19 cellular contexts compared by ENCODE assay signal in the genomic region with DNA sequence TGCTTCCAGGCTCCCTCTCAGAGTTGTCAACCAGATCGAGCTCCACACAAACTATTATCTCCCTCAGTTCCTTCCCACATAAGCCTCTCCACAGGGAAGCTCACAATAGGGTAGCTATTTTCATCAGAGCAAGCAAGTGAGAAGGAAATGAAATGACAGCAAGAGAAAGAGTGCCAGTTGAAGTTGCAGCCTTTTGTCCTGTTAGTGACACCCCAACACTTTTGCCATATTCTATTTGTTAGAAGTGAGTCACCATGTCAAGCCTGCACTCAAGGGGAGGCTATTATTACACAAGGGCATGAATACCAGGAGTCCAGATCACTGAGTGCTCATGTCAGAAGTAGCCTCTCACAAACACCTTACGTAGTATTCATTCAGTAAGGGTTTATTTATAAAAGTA.
A peak's percentile ranks its signal among the peaks of the same experiment; 100 is the strongest.
DNase-seq lines count a peak whose midpoint lies in the region; ATAC-seq and TF ChIP-seq lines count a peak whose summit lies in the region.
"Had no signal": no experiment of that assay in that cellular context is flagged by ENCODE, and none has a peak within 500 bp of the region (broad histone marks: within the 10 kb centered on the region; RNA-seq: fewer than 3 reads in every experiment).

No MANE protein-coding gene starts in this region.

- ATAC-seq in RWPE2 (ENCODE audit: low read depth) (peak; percentile 56; the same call in 1 of the 3 replicates), left lung (peak; percentile 94)
- ATAC-seq: activated T-cell treated with anti-CD3 and anti-CD28 coated beads, Interleukin-2, amount 50 U/mL, for 72 hours had no signal

- no peak overlapping the region for H3K27ac Mint-ChIP-seq in immature natural killer cell
- H3K27ac Mint-ChIP-seq: activated naive CD8-positive, alpha-beta T cell treated with anti-CD3 and anti-CD28 coated beads for 36 hours; activated T-cell treated with anti-CD3 and anti-CD28 coated beads, Interleukin-2, amount 50 U/mL, for 72 hours had no signal

- peaks cover 0 to 2% (median 1%) of the 10 kb centered on the region in 3 donors for H3K27me3 Mint-ChIP-seq in immature natural killer cell (ENCODE audit: low read depth in 3 of 3)

- H3K27me3 ChIP-seq in RWPE2 (ENCODE audit: insufficient read depth, poor library complexity, severe bottlenecking) (no peaks in the 10 kb centered on the region), left lung (no peaks in the 10 kb centered on the region)

- no peaks in the 10 kb centered on the region for H3K4me1 Mint-ChIP-seq in immature natural killer cell
- H3K4me1 Mint-ChIP-seq: activated naive CD8-positive, alpha-beta T cell treated with anti-CD3 and anti-CD28 coated beads for 36 hours had no signal

- no peak for TF ChIP-seq CTCF in RWPE2 (IDR thresholded peaks at IDR 0.05; ENCODE audit: poor library complexity, severe bottlenecking)
- no peak for TF ChIP-seq CTCF in fibroblast of mammary gland (conservative IDR thresholded peaks at IDR 0.05; ENCODE audit: control insufficient read depth, insufficient read depth, low read depth, low read length)
- TF ChIP-seq CTCF in left lung (IDR thresholded peaks at IDR 0.05) = no peak

- intact Hi-C loops in left lung (cut with DNase I) = no loop called here

- no peak overlapping the region for H3K4me3 Mint-ChIP-seq in immature natural killer cell
- H3K4me3 Mint-ChIP-seq: activated naive CD8-positive, alpha-beta T cell treated with anti-CD3 and anti-CD28 coated beads for 36 hours; activated T-cell treated with anti-CD3 and anti-CD28 coated beads, Interleukin-2, amount 50 U/mL, for 72 hours had no signal

- H3K9me3 Mint-ChIP-seq in immature natural killer cell = peaks cover under 1 to 13% (median 6%) of the 10 kb centered on the region in 6 donors

- H3K36me3 Mint-ChIP-seq in immature natural killer cell = peaks cover 0 to 5% (median 0%) of the 10 kb centered on the region in 3 donors
- H3K36me3 Mint-ChIP-seq: activated naive CD8-positive, alpha-beta T cell treated with anti-CD3 and anti-CD28 coated beads for 36 hours had no signal

- H3K9me3 ChIP-seq in RWPE2 (ENCODE audit: severe bottlenecking) = no peaks in the 10 kb centered on the region
- peaks cover 0 to 8% of the 10 kb centered on the region in 2 donors for H3K9me3 ChIP-seq in left lung
- H3K9me3 ChIP-seq: SK-N-SH had no signal

- H3K36me3 ChIP-seq in RWPE2 (ENCODE audit: low read depth) = no peaks in the 10 kb centered on the region
- H3K36me3 ChIP-seq in left lung = no peaks in the 10 kb centered on the region

- H3K27ac ChIP-seq in RWPE2 (ENCODE audit: poor library complexity, severe bottlenecking) (no peak overlapping the region), left lung (no peak overlapping the region)
- H3K27ac ChIP-seq: skin epidermis had no signal

- no peak overlapping the region for H3K4me3 ChIP-seq in RWPE2 (ENCODE audit: severe bottlenecking)
- H3K4me3 ChIP-seq in fibroblast of mammary gland (ENCODE audit: control insufficient read depth, low read depth, low read length) = no peak overlapping the region
- no peak overlapping the region for H3K4me3 ChIP-seq in left lung
- H3K4me3 ChIP-seq: skin epidermis had no signal

- H3K4me1 ChIP-seq in RWPE2 (ENCODE audit: insufficient read depth, poor library complexity, severe bottlenecking) (no peaks in the 10 kb centered on the region), left lung (no peaks in the 10 kb centered on the region)
- H3K4me1 ChIP-seq: Caco-2 had no signal

- DNase-seq in DMS53 (lab: John Stamatoyannopoulos, UW) (peak; percentile 52), RWPE2 (ENCODE audit: low spot score) (no peak), fibroblast of mammary gland (ENCODE audit: low read depth) (peak; percentile 83), left lung (no peak), NCI-H1694 treated with DMSO at 0.1 percent for 48 hours (lab: John Stamatoyannopoulos, UW) (no peak), NCI-H1092 treated with DMSO at 0.1 percent for 48 hours (lab: John Stamatoyannopoulos, UW) (no peak), immature natural killer cell (no peak)
- no peak for DNase-seq in activated effector memory CD4-positive, alpha-beta T cell treated with Interleukin-2 at 50 U/mL for 16 hours
- DNase-seq: activated naive CD8-positive, alpha-beta T cell treated with anti-CD3 and anti-CD28 coated beads for 36 hours; activated T-cell treated with anti-CD3 and anti-CD28 coated beads, Interleukin-2, amount 50 U/mL, for 72 hours; Caco-2; GF-D8; kidney glomerular epithelial cell; NCI-H1930; NCI-H524; SK-N-SH; stimulated activated CD4-positive, alpha-beta T cell treated with anti-CD3 and anti-CD28 coated beads, Interleukin-4, amount 100 ng/mL, for 24 hours; stimulated activated CD8-positive, alpha-beta memory T cell treated with anti-CD3 and anti-CD28 coated beads, Interleukin-4, amount 100 ng/mL, for 48 hours had no signal

Comparison
In these comparisons a context has a peak if more than half of its experiments do, and no peak if none do; other contexts are left out.
1. DNase-seq: peak in DMS53 (single experiment) and fibroblast of mammary gland (single experiment); none in RWPE2 (single experiment), left lung (0 of 2), NCI-H1694 treated with DMSO at 0.1 percent for 48 hours (single experiment), activated effector memory CD4-positive, alpha-beta T cell treated with Interleukin-2 at 50 U/mL for 16 hours (single experiment), NCI-H1092 treated with DMSO at 0.1 percent for 48 hours (single experiment) and immature natural killer cell (0 of 3).